In genomic region chr10:1944487-1944886, GRCh38 we compare ENCODE assay signal across 16 cellular contexts.
DNase-seq lines count a peak whose midpoint lies in the region; ATAC-seq and TF ChIP-seq lines count a peak whose summit lies in the region.
"Had no signal": no experiment of that assay in that cellular context is flagged by ENCODE, and none has a peak within 500 bp of the region (broad histone marks: within the 10 kb centered on the region; RNA-seq: fewer than 3 reads in every experiment).

No MANE protein-coding gene starts in this region.

- no peak overlapping the region for H3K14ac ChIP-seq in IMR-90 (replicated peaks; ENCODE audit: low read depth, low read length)

- no peak for DNase-seq in activated naive CD8-positive, alpha-beta T cell treated with anti-CD3 and anti-CD28 coated beads for 36 hours
- no peak for DNase-seq in IMR-90
- DNase-seq in glutamatergic neuron = no peak
- no peak for DNase-seq in neural crest cell (ENCODE audit: low read depth, low spot score)
- no peak for DNase-seq in T-helper 9 cell
- no peak for DNase-seq in MCF 10A (ENCODE audit: unreplicated experiment)
- DNase-seq: ACHN; C1 segment of cervical spinal cord; CD8-positive, alpha-beta T cell; COR-L47; GF-D8; GOT3 had no signal

- POLR2A ChIA-PET in IMR-90 (lab: Charles Lee; ENCODE audit: unreplicated experiment) (no interaction called here), MCF 10A (lab: Yijun Ruan, JAX) (no interaction called here)

- H2AFZ ChIP-seq in IMR-90 (replicated peaks; ENCODE audit: low read length, poor library complexity) = peak overlapping the region; percentile 49

- no peak overlapping the region for H3K18ac ChIP-seq in IMR-90 (ENCODE audit: low read depth, low read length)

- H3K9me3 Mint-ChIP-seq in activated naive CD8-positive, alpha-beta T cell (ENCODE audit: low read depth) = peaks cover 2% of the 10 kb centered on the region
- H3K9me3 Mint-ChIP-seq in activated naive CD8-positive, alpha-beta T cell treated with anti-CD3 and anti-CD28 coated beads for 36 hours = peaks cover 6% of the 10 kb centered on the region
- H3K9me3 Mint-ChIP-seq in glutamatergic neuron (ENCODE audit: unreplicated experiment) (peaks cover 6% of the 10 kb centered on the region), neural crest cell (peaks cover 3% of the 10 kb centered on the region), MCF 10A (ENCODE audit: unreplicated experiment) (no peaks in the 10 kb centered on the region)

- H3K4ac ChIP-seq in IMR-90 (ENCODE audit: low read depth, low read length) = no peak overlapping the region

- no peak overlapping the region for H4K91ac ChIP-seq in IMR-90 (ENCODE audit: insufficient read depth, low read depth, low read length)

- no peak for TF ChIP-seq CTCF in IMR-90 (conservative IDR thresholded peaks at IDR 0.05; ENCODE audit: low read depth, low read length)
- no peak for TF ChIP-seq CTCF in glutamatergic neuron (IDR thresholded peaks at IDR 0.05; ENCODE audit: partially characterized antibody, unreplicated experiment)
- no peak for TF ChIP-seq CTCF in neural crest cell (conservative IDR thresholded peaks at IDR 0.05)
- no peak for TF ChIP-seq CTCF in MCF 10A (IDR thresholded peaks at IDR 0.05; ENCODE audit: unreplicated experiment)

- no peak overlapping the region for H3K4me3 Mint-ChIP-seq in activated naive CD8-positive, alpha-beta T cell
- H3K4me3 Mint-ChIP-seq in activated naive CD8-positive, alpha-beta T cell treated with anti-CD3 and anti-CD28 coated beads for 36 hours = no peak overlapping the region
- H3K4me3 Mint-ChIP-seq in glutamatergic neuron (ENCODE audit: unreplicated experiment) (peak overlapping the region; percentile 55), neural crest cell (no peak overlapping the region), MCF 10A (ENCODE audit: unreplicated experiment) (no peak overlapping the region)
- H3K4me3 Mint-ChIP-seq: B cell; CD8-positive, alpha-beta T cell had no signal

- no peaks in the 10 kb centered on the region for H4K20me1 ChIP-seq in IMR-90 (ENCODE audit: insufficient read depth, low read length)

- no peaks in the 10 kb centered on the region for H3K79me1 ChIP-seq in IMR-90 (ENCODE audit: low read depth in 1 of 2, low read length in 2 of 2)

- no peak for TF ChIP-seq POLR2A in IMR-90 (IDR thresholded peaks at IDR 0.05; ENCODE audit: low read depth, low read length)

- H2BK5ac ChIP-seq in IMR-90 (ENCODE audit: low read depth, low read length, poor library complexity, severe bottlenecking) = no peak overlapping the region

- H3K27me3 Mint-ChIP-seq in activated naive CD8-positive, alpha-beta T cell = no peaks in the 10 kb centered on the region
- H3K27me3 Mint-ChIP-seq in activated naive CD8-positive, alpha-beta T cell treated with anti-CD3 and anti-CD28 coated beads for 36 hours = no peaks in the 10 kb centered on the region
- peaks cover 5% of the 10 kb centered on the region for H3K27me3 Mint-ChIP-seq in glutamatergic neuron (ENCODE audit: unreplicated experiment)
- no peaks in the 10 kb centered on the region for H3K27me3 Mint-ChIP-seq in neural crest cell (ENCODE audit: low read depth)
- no peaks in the 10 kb centered on the region for H3K27me3 Mint-ChIP-seq in MCF 10A (ENCODE audit: insufficient read depth, unreplicated experiment)
- H3K27me3 Mint-ChIP-seq: B cell had no signal

- in situ Hi-C loops in IMR-90 (cut with MboI; ENCODE audit: low sequenced_read_pairs) = no loop called here

- no peak overlapping the region for H4K5ac ChIP-seq in IMR-90 (ENCODE audit: low read depth, low read length)

- H3K36me3 Mint-ChIP-seq in activated naive CD8-positive, alpha-beta T cell = peaks cover 2% of the 10 kb centered on the region
- H3K36me3 Mint-ChIP-seq in activated naive CD8-positive, alpha-beta T cell treated with anti-CD3 and anti-CD28 coated beads for 36 hours = peaks cover 2% of the 10 kb centered on the region
- H3K36me3 Mint-ChIP-seq in glutamatergic neuron (ENCODE audit: unreplicated experiment) (peaks cover 9% of the 10 kb centered on the region), neural crest cell (ENCODE audit: low read depth) (no peaks in the 10 kb centered on the region), MCF 10A (ENCODE audit: insufficient read depth, unreplicated experiment) (peaks cover 7% of the 10 kb centered on the region)
- H3K36me3 Mint-ChIP-seq: CD8-positive, alpha-beta T cell had no signal

- TF ChIP-seq RAD21 in IMR-90 (IDR thresholded peaks at IDR 0.05; ENCODE audit: low read length) = no peak

- H4K8ac ChIP-seq in IMR-90 (ENCODE audit: low read depth in 2 of 2, low read length in 2 of 2) = no peak overlapping the region

- BruUV-seq in IMR-90 (replicated peaks; lab: Mats Ljungman, UMichigan) (no TSS peak), MCF 10A (replicated peaks; lab: Mats Ljungman, UMichigan) (no TSS peak)

- no peak overlapping the region for H2BK15ac ChIP-seq in IMR-90 (ENCODE audit: low read depth, low read length)

- H3K23ac ChIP-seq in IMR-90 (ENCODE audit: low read depth, low read length) = no peak overlapping the region

- no peak overlapping the region for H2AK5ac ChIP-seq in IMR-90 (ENCODE audit: low read depth, low read length)

- CTCF ChIA-PET in IMR-90 (lab: Yijun Ruan, JAX) (no interaction called here), MCF 10A (lab: Yijun Ruan, JAX) (no interaction called here)

- H3K4me3 ChIP-seq in IMR-90 (ENCODE audit: insufficient read depth, low read depth, low read length) = no peak overlapping the region
- H3K4me3 ChIP-seq: HAP-1 had no signal

- no peak for ATAC-seq in IMR-90 (ENCODE audit: low read depth)
- ATAC-seq: CD8-positive, alpha-beta T cell had no signal

- no peaks in the 10 kb centered on the region for H3K9me1 ChIP-seq in IMR-90 (ENCODE audit: insufficient read depth, low read length)

- peak overlapping the region; percentile 16 for H3K27ac Mint-ChIP-seq in activated naive CD8-positive, alpha-beta T cell
- no peak overlapping the region for H3K27ac Mint-ChIP-seq in activated naive CD8-positive, alpha-beta T cell treated with anti-CD3 and anti-CD28 coated beads for 36 hours
- H3K27ac Mint-ChIP-seq in glutamatergic neuron (ENCODE audit: unreplicated experiment) (peak overlapping the region; percentile 6), neural crest cell (ENCODE audit: unreplicated experiment) (peak overlapping the region; percentile 47), MCF 10A (ENCODE audit: low read depth, unreplicated experiment) (no peak overlapping the region)
- H3K27ac Mint-ChIP-seq: B cell; CD8-positive, alpha-beta T cell had no signal

- H3K4me1 ChIP-seq in IMR-90 (ENCODE audit: control insufficient read depth, insufficient read depth, low read length) = no peaks in the 10 kb centered on the region
- H3K4me1 ChIP-seq: HAP-1 had no signal

- no peak overlapping the region for H3K56ac ChIP-seq in IMR-90 (ENCODE audit: extremely low read depth, insufficient read depth, low read length)

- 74% methylated on average over 8 of the region's 11 CpGs; no CpG with 5 or more reads in 1 of the 2 experiments for WGBS in IMR-90 (ENCODE audit: extremely low coverage in 2 of 2, insufficient read length in 1 of 2), 2 experiments

- no peak overlapping the region for H2BK20ac ChIP-seq in IMR-90 (ENCODE audit: low read depth, low read length)

- dilution Hi-C loops in IMR-90 (cut with HindIII; ENCODE audit: low sequenced_read_pairs, unreplicated experiment) = no loop called here

- H3K27ac ChIP-seq in IMR-90 (ENCODE audit: insufficient read depth, low read length) = no peak overlapping the region
- H3K27ac ChIP-seq: HL-60 had no signal

- H3K9me3 ChIP-seq in IMR-90 (ENCODE audit: control insufficient read depth, insufficient read depth, low read length) = peaks cover 18% of the 10 kb centered on the region
- H3K9me3 ChIP-seq: HAP-1 had no signal

- H3K9ac ChIP-seq in IMR-90 (ENCODE audit: low read depth, low read length) = no peak overlapping the region

- H3K4me1 Mint-ChIP-seq in activated naive CD8-positive, alpha-beta T cell (ENCODE audit: low read depth) = peaks cover 41% of the 10 kb centered on the region
- peaks cover 20% of the 10 kb centered on the region for H3K4me1 Mint-ChIP-seq in activated naive CD8-positive, alpha-beta T cell treated with anti-CD3 and anti-CD28 coated beads for 36 hours
- peaks cover 13% of the 10 kb centered on the region for H3K4me1 Mint-ChIP-seq in glutamatergic neuron (ENCODE audit: low read depth, unreplicated experiment)
- H3K4me1 Mint-ChIP-seq in neural crest cell = no peaks in the 10 kb centered on the region
- H3K4me1 Mint-ChIP-seq in MCF 10A (ENCODE audit: insufficient read depth, unreplicated experiment) = no peaks in the 10 kb centered on the region

- no peaks in the 10 kb centered on the region for H3K36me3 ChIP-seq in IMR-90 (ENCODE audit: control insufficient read depth, insufficient read depth, low read length)
- H3K36me3 ChIP-seq: HAP-1 had no signal

- intact Hi-C loops in IMR-90 (cut with micrococcal nuclease) = no loop called here
- intact Hi-C loops in MCF 10A (cut with micrococcal nuclease) = no loop called here

- H3K4me2 ChIP-seq in IMR-90 (ENCODE audit: low read depth, low read length) = no peak overlapping the region

- H3K27me3 ChIP-seq in IMR-90 (ENCODE audit: control insufficient read depth, insufficient read depth, low read length) = no peaks in the 10 kb centered on the region

- H2AK9ac ChIP-seq in IMR-90 (replicated peaks; ENCODE audit: low read depth, low read length, poor library complexity) = no peak overlapping the region

- H2BK120ac ChIP-seq in IMR-90 (ENCODE audit: low read depth, low read length) = no peak overlapping the region

TF ChIP-seq in IMR-90, 13 proteins besides CTCF, POLR2A, EP300 and RAD21 (continues in another document):
- no peak for TF ChIP-seq CHD1 (IDR thresholded peaks at IDR 0.05; ENCODE audit: low read depth, low read length)
- TF ChIP-seq NFE2L2 (IDR thresholded peaks at IDR 0.05; ENCODE audit: low read depth, low read length) = no peak
- TF ChIP-seq SMC3 (IDR thresholded peaks at IDR 0.05; ENCODE audit: low read depth, low read length) = no peak
- TF ChIP-seq MAZ (IDR thresholded peaks at IDR 0.05; ENCODE audit: borderline replicate concordance, low read depth, low read length) = no peak
- TF ChIP-seq FOS (IDR thresholded peaks at IDR 0.05; ENCODE audit: low read depth, low read length) = no peak
- TF ChIP-seq MAFK (IDR thresholded peaks at IDR 0.05; ENCODE audit: low read depth, low read length) = no peak
- TF ChIP-seq USF2 (IDR thresholded peaks at IDR 0.05; ENCODE audit: low read depth, low read length) = no peak
- no peak for TF ChIP-seq RCOR1 (IDR thresholded peaks at IDR 0.05; ENCODE audit: insufficient replicate concordance, low read length)
- no peak for TF ChIP-seq RFX5 (IDR thresholded peaks at IDR 0.05; ENCODE audit: low read depth, low read length)
- no peak for TF ChIP-seq MXI1 (IDR thresholded peaks at IDR 0.05; ENCODE audit: borderline replicate concordance, low read depth, low read length)

Comparison
In these comparisons a context has a peak if more than half of its experiments do, and no peak if none do; other contexts are left out.
1. H3K27ac Mint-ChIP-seq: peak in activated naive CD8-positive, alpha-beta T cell (single experiment), glutamatergic neuron (single experiment) and neural crest cell (single experiment); none in activated naive CD8-positive, alpha-beta T cell treated with anti-CD3 and anti-CD28 coated beads for 36 hours (single experiment) and MCF 10A (single experiment).